ENCODE assay signal across 12 cellular contexts in genomic region chr18:61992923-61993322, GRCh38.
DNase-seq lines count a peak whose midpoint lies in the region; ATAC-seq, FAIRE-seq and TF ChIP-seq lines count a peak whose summit lies in the region.
"Had no signal": no experiment of that assay in that cellular context is flagged by ENCODE, and none has a peak within 500 bp of the region (broad histone marks: within the 10 kb centered on the region; RNA-seq: fewer than 3 reads in every experiment).

No MANE protein-coding gene starts in this region.

- no peaks in the 10 kb centered on the region for H3K36me3 ChIP-seq in pancreas

- no peak for TF ChIP-seq CTCF in pancreas (IDR thresholded peaks at IDR 0.05)

- FAIRE-seq in pancreas (lab: Jason Lieb, UNC), result no peak

- no peak overlapping the region for H3K4me3 ChIP-seq in pancreas

- H3K9me3 ChIP-seq in pancreas, result no peaks in the 10 kb centered on the region

- DNase-seq in GM03348 (ENCODE audit: low spot score) (peak; percentile 24), NOMO-1 (lab: John Stamatoyannopoulos, UW; ENCODE audit: unreplicated experiment in 2 of 2) (peak; percentile 61 to 88), dedifferentiated amniotic fluid mesenchymal stem cell (ENCODE audit: extremely low spot score) (peak; percentile 63), pancreas (no peak), NCI-H1436 treated with DMSO at 0.1 percent for 48 hours (lab: John Stamatoyannopoulos, UW) (no peak)
- no peak for DNase-seq in stimulated activated CD4-positive, alpha-beta T cell treated with anti-CD3 and anti-CD28 coated beads, Interleukin-4, amount 100 ng/mL, for 24 hours
- no peak for DNase-seq in activated CD8-positive, alpha-beta memory T cell treated with anti-CD3 and anti-CD28 coated beads for 24 hours
- DNase-seq: activated B cell treated with CpG ODN at 0.5 μM for 24 hours, hypothalamus, NCI-H524 had no signal

- no peaks in the 10 kb centered on the region for H3K27me3 ChIP-seq in pancreas

- ATAC-seq in pancreas (peak in 3 of 4 donors; percentile 62 to 89 (median 84)), HG03097 (IDR thresholded peaks at IDR 0.05; ENCODE audit: low FRiP score, unreplicated experiment) (no peak)

- H3K4me1 ChIP-seq in pancreas, result peaks cover 0 to 10% (median 0%) of the 10 kb centered on the region in 3 donors

- intact Hi-C loops in pancreas (cut with DNase I), result no loop called here

- peak overlapping the region in 2 of 4 donors; percentile 29 to 30 for H3K27ac ChIP-seq in pancreas
- H3K27ac ChIP-seq: HL-60 had no signal

- 0 to 3% methylated on average over 2 of the region's 2 CpGs for WGBS in pancreas, 2 donors

Comparison
In these comparisons a context has a peak if more than half of its experiments do, and no peak if none do; other contexts are left out.
1. DNase-seq: peak in GM03348 (single experiment), NOMO-1 (2 of 2) and dedifferentiated amniotic fluid mesenchymal stem cell (single experiment); none in pancreas (0 of 6), stimulated activated CD4-positive, alpha-beta T cell treated with anti-CD3 and anti-CD28 coated beads, Interleukin-4, amount 100 ng/mL, for 24 hours (single experiment), activated CD8-positive, alpha-beta memory T cell treated with anti-CD3 and anti-CD28 coated beads for 24 hours (single experiment) and NCI-H1436 treated with DMSO at 0.1 percent for 48 hours (single experiment).